16 cellular contexts compared by ENCODE assay signal in the genomic region with DNA sequence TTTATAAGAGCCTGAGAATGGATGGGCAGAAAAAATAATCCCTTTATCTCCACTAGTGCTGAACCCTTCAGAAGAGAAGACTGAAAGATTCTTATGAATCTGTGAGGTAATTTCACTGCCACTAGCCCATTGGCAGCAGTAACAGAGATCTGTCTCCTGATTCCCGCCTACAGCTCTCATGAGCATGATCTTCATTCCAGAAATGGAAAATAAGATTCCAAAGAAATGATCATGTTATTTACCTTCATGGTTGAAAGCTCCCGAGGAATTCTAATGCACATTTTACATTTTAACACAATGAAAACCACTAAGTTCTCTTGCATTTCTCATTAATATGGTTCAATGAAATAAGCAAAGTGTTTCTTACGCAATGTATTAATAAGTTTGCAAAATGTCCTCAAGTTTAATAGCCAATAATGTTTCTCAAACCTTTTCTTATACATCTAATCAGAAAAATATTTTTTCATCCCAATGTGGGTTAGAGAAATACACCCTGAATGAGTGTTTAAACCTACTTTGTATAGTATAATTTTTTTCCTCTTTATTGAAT.
"Had no signal": no experiment of that assay in that cellular context is flagged by ENCODE, and none has a peak within 500 bp of the region (broad histone marks: within the 10 kb centered on the region; RNA-seq: fewer than 3 reads in every experiment).

No MANE protein-coding gene starts in this region.

- ATAC-seq: activated CD8-positive, alpha-beta memory T cell treated with anti-CD3 and anti-CD28 coated beads, Interleukin-2, amount 10 ng/mL, durations not matched to agents 7 days and 5 days; left lung; sciatic nerve; stimulated activated effector memory CD8-positive, alpha-beta T cell treated with anti-CD3 and anti-CD28 coated beads, Interleukin-12 subunit alpha, Interleukin-12 subunit beta, amount 100 ng/mL, for 72 hours had no signal

- DNase-seq: activated CD4-positive, alpha-beta memory T cell treated with anti-CD3 and anti-CD28 coated beads, Interleukin-2, amount 10 ng/mL, durations not matched to agents 7 days and 5 days; activated CD4-positive, alpha-beta T cell treated with anti-CD3 and anti-CD28 coated beads for 48 hours; activated CD4-positive, CD25-positive, alpha-beta regulatory T cell; activated CD8-positive, alpha-beta memory T cell treated with anti-CD3 and anti-CD28 coated beads, Interleukin-2, amount 10 ng/mL, durations not matched to agents 7 days and 5 days; effector CD4-positive, alpha-beta T cell; left lung; midbrain; nephron progenitor cell; stimulated activated CD4-positive, alpha-beta T cell treated with anti-CD3 and anti-CD28 coated beads, Interleukin-4, amount 100 ng/mL, for 24 hours; stomach; T1000; trophoblast cell had no signal

- FAIRE-seq: endothelial cell of umbilical vein, islet of Langerhans had no signal
